ENCODE assay signal across 18 cellular contexts in genomic region chr1:24763671-24764070, GRCh38.
"Had no signal": no experiment of that assay in that cellular context is flagged by ENCODE, and none has a peak within 500 bp of the region (broad histone marks: within the 10 kb centered on the region; RNA-seq: fewer than 3 reads in every experiment).

No MANE protein-coding gene starts in this region.

- H3K27ac ChIP-seq: psoas muscle had no signal

- H3K27me3 ChIP-seq: dorsolateral prefrontal cortex, gastrocnemius medialis, neutrophil, right lobe of liver, stomach, transverse colon had no signal

- H3K36me3 ChIP-seq: gastrocnemius medialis, neutrophil, right lobe of liver, stomach, thoracic aorta, transverse colon had no signal

- H3K4me3 ChIP-seq: dorsolateral prefrontal cortex, gastrocnemius medialis, psoas muscle, right lobe of liver, stomach, thoracic aorta, transverse colon had no signal

- DNase-seq: cortex of kidney; dorsolateral prefrontal cortex; effector CD8-positive, alpha-beta T cell; gastrocnemius medialis; mammary epithelial cell; naive thymus-derived CD8-positive, alpha-beta T cell; psoas muscle; retina; right lobe of liver; stimulated activated CD4-positive, alpha-beta T cell treated with anti-CD3 and anti-CD28 coated beads, Interleukin-2, amount 100 ng/mL, for 24 hours; stimulated activated CD4-positive, alpha-beta T cell treated with anti-CD3 and anti-CD28 coated beads, Interleukin-4, amount 100 ng/mL, for 4 hours; stimulated activated naive CD4-positive, alpha-beta T cell; stomach; substantia nigra; transverse colon had no signal

- ATAC-seq: esophagus mucosa; gastrocnemius medialis; naive thymus-derived CD8-positive, alpha-beta T cell; psoas muscle; right lobe of liver had no signal

- H3K9me3 ChIP-seq: gastrocnemius medialis, neutrophil, psoas muscle, right lobe of liver, stomach, thoracic aorta, transverse colon had no signal
